In the genomic region with DNA sequence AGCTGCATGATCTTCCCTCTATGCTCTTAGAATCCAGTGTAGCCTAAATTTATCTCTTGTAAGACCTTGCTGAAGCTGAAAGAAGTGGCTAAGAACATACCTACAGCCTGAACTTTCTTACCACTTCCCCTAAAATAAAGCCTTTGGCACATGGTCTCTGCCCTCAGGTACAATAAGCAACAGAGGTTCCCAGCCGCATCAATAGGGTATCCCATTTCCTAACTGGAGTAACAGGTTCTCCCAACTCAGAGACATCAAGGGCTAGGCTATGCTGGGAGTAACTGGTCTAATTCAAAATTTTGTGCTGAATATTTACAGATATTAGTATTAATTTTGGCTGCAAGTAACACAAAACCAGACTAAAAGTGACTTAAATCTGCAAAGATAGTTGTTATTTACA, we compare ENCODE assay signal across 16 cellular contexts.
A peak's percentile ranks its signal among the peaks of the same experiment; 100 is the strongest.
DNase-seq lines count a peak whose midpoint lies in the region; ATAC-seq and TF ChIP-seq lines count a peak whose summit lies in the region.
"Had no signal": no experiment of that assay in that cellular context is flagged by ENCODE, and none has a peak within 500 bp of the region (broad histone marks: within the 10 kb centered on the region; RNA-seq: fewer than 3 reads in every experiment).

No MANE protein-coding gene starts in this region.

- H3F3A ChIP-seq in GM23338 (replicated peaks; ENCODE audit: low read depth) = no peaks in the 10 kb centered on the region

- no peak overlapping the region for H2AFZ ChIP-seq in GM23338

- no peaks in the 10 kb centered on the region for H3K36me3 ChIP-seq in GM23338 (ENCODE audit: insufficient read depth)
- H3K36me3 ChIP-seq in effector memory CD4-positive, alpha-beta T cell (ENCODE audit: control insufficient read depth, insufficient read depth, low read length) = no peaks in the 10 kb centered on the region
- H3K36me3 ChIP-seq: BLaER1 had no signal

- peaks cover 13% of the 10 kb centered on the region for H3K4me1 ChIP-seq in GM23338 (ENCODE audit: insufficient read depth)
- H3K4me1 ChIP-seq in effector memory CD4-positive, alpha-beta T cell (ENCODE audit: control insufficient read depth, insufficient read depth, low read length, poor library complexity, severe bottlenecking) = no peaks in the 10 kb centered on the region
- H3K4me1 ChIP-seq: BLaER1 had no signal

- H3K27me3 ChIP-seq in GM23338 (ENCODE audit: insufficient read depth) = no peaks in the 10 kb centered on the region
- H3K27me3 ChIP-seq in effector memory CD4-positive, alpha-beta T cell (replicated peaks; ENCODE audit: control insufficient read depth, insufficient read depth, low read length, poor library complexity, severe bottlenecking) = no peaks in the 10 kb centered on the region
- H3K27me3 ChIP-seq: BLaER1 had no signal

- TF ChIP-seq CTCF in GM23338 (conservative IDR thresholded peaks at IDR 0.05; ENCODE audit: low read depth in 2 of 2) (no peak), epithelial cell of esophagus (IDR thresholded peaks at IDR 0.05; ENCODE audit: insufficient read depth, low read depth, low read length, missing control alignments) (no peak)

- peaks cover 23% of the 10 kb centered on the region for H3K4me1 Mint-ChIP-seq in GM23338
- H3K4me1 Mint-ChIP-seq: CD4-positive, alpha-beta memory T cell had no signal

- H3K79me2 ChIP-seq in GM23338 (replicated peaks; ENCODE audit: insufficient read depth) = no peaks in the 10 kb centered on the region

- DNase-seq in DMS53 (lab: John Stamatoyannopoulos, UW) = peak; percentile 48
- no peak for DNase-seq in GM23338 (ENCODE audit: low spot score)
- DNase-seq in NCI-H510A (lab: John Stamatoyannopoulos, UW) = peak; percentile 12
- peak; percentile 11 for DNase-seq in epithelial cell of esophagus (ENCODE audit: low read depth)
- no peak for DNase-seq in left cardiac atrium
- DNase-seq in effector memory CD4-positive, alpha-beta T cell = no peak
- DNase-seq: 8988T; CD4-positive, alpha-beta memory T cell; DMS153; DND-41; EL; H9; IMR-90 had no signal

- H3K9me2 ChIP-seq in GM23338 (ENCODE audit: insufficient read depth) = no peaks in the 10 kb centered on the region; the same call in none of the 2 replicates

- no peak overlapping the region for H3K4me2 ChIP-seq in GM23338
- H3K4me2 ChIP-seq: BLaER1 had no signal

- H3K4me3 ChIP-seq in GM23338 (no peak overlapping the region), epithelial cell of esophagus (ENCODE audit: low read length) (no peak overlapping the region)
- no peak overlapping the region for H3K4me3 ChIP-seq in effector memory CD4-positive, alpha-beta T cell (ENCODE audit: insufficient read depth, low read depth, low read length, poor library complexity, severe bottlenecking)
- H3K4me3 ChIP-seq: BLaER1 had no signal

- no peak overlapping the region for H3K4me3 Mint-ChIP-seq in GM23338
- H3K4me3 Mint-ChIP-seq: CD14-positive monocyte; CD4-positive, alpha-beta memory T cell; H9 had no signal

- H3K36me3 Mint-ChIP-seq in GM23338 (ENCODE audit: low read depth) = no peaks in the 10 kb centered on the region
- H3K36me3 Mint-ChIP-seq: CD14-positive monocyte; CD4-positive, alpha-beta memory T cell had no signal

- no peaks in the 10 kb centered on the region for H3K9me3 ChIP-seq in effector memory CD4-positive, alpha-beta T cell (ENCODE audit: control insufficient read depth, low read length)
- H3K9me3 ChIP-seq: BLaER1 had no signal

- intact Hi-C loops in left cardiac atrium (cut with DNase I) = no loop called here

- H3K9me3 Mint-ChIP-seq in GM23338 = no peaks in the 10 kb centered on the region
- H3K9me3 Mint-ChIP-seq: H9 had no signal

- ATAC-seq in GM23338 (peak; percentile 35; the same call in 1 of the 3 replicates), left cardiac atrium (no peak), GM21786 (IDR thresholded peaks at IDR 0.05; ENCODE audit: unreplicated experiment) (no peak)

- no peak overlapping the region for H3K27ac Mint-ChIP-seq in GM23338
- H3K27ac Mint-ChIP-seq: CD14-positive monocyte; CD4-positive, alpha-beta memory T cell; H9 had no signal

- no peaks in the 10 kb centered on the region for H4K20me1 ChIP-seq in GM23338 (replicated peaks; ENCODE audit: insufficient read depth)
- H4K20me1 ChIP-seq: BLaER1 had no signal

- H3K27me3 Mint-ChIP-seq in GM23338 (ENCODE audit: insufficient read depth, low read depth, poor library complexity) = no peaks in the 10 kb centered on the region

- no peak overlapping the region for H3K27ac ChIP-seq in GM23338 (ENCODE audit: low read depth)
- no peak overlapping the region for H3K27ac ChIP-seq in effector memory CD4-positive, alpha-beta T cell (ENCODE audit: insufficient read depth, low read length, poor library complexity, severe bottlenecking)
- H3K27ac ChIP-seq: BLaER1 had no signal

TF ChIP-seq in GM23338, 12 proteins besides CTCF, POLR2A, EP300 and RAD21 (continues in another document):
- TF ChIP-seq NANOG (IDR thresholded peaks at IDR 0.05; ENCODE audit: borderline replicate concordance) (no peak), POLR2AphosphoS5 (IDR thresholded peaks at IDR 0.05; ENCODE audit: low read depth) (no peak), EZH2 (IDR thresholded peaks at IDR 0.05; ENCODE audit: low read depth, unreplicated experiment) (no peak)
- TF ChIP-seq, protein P1, sequence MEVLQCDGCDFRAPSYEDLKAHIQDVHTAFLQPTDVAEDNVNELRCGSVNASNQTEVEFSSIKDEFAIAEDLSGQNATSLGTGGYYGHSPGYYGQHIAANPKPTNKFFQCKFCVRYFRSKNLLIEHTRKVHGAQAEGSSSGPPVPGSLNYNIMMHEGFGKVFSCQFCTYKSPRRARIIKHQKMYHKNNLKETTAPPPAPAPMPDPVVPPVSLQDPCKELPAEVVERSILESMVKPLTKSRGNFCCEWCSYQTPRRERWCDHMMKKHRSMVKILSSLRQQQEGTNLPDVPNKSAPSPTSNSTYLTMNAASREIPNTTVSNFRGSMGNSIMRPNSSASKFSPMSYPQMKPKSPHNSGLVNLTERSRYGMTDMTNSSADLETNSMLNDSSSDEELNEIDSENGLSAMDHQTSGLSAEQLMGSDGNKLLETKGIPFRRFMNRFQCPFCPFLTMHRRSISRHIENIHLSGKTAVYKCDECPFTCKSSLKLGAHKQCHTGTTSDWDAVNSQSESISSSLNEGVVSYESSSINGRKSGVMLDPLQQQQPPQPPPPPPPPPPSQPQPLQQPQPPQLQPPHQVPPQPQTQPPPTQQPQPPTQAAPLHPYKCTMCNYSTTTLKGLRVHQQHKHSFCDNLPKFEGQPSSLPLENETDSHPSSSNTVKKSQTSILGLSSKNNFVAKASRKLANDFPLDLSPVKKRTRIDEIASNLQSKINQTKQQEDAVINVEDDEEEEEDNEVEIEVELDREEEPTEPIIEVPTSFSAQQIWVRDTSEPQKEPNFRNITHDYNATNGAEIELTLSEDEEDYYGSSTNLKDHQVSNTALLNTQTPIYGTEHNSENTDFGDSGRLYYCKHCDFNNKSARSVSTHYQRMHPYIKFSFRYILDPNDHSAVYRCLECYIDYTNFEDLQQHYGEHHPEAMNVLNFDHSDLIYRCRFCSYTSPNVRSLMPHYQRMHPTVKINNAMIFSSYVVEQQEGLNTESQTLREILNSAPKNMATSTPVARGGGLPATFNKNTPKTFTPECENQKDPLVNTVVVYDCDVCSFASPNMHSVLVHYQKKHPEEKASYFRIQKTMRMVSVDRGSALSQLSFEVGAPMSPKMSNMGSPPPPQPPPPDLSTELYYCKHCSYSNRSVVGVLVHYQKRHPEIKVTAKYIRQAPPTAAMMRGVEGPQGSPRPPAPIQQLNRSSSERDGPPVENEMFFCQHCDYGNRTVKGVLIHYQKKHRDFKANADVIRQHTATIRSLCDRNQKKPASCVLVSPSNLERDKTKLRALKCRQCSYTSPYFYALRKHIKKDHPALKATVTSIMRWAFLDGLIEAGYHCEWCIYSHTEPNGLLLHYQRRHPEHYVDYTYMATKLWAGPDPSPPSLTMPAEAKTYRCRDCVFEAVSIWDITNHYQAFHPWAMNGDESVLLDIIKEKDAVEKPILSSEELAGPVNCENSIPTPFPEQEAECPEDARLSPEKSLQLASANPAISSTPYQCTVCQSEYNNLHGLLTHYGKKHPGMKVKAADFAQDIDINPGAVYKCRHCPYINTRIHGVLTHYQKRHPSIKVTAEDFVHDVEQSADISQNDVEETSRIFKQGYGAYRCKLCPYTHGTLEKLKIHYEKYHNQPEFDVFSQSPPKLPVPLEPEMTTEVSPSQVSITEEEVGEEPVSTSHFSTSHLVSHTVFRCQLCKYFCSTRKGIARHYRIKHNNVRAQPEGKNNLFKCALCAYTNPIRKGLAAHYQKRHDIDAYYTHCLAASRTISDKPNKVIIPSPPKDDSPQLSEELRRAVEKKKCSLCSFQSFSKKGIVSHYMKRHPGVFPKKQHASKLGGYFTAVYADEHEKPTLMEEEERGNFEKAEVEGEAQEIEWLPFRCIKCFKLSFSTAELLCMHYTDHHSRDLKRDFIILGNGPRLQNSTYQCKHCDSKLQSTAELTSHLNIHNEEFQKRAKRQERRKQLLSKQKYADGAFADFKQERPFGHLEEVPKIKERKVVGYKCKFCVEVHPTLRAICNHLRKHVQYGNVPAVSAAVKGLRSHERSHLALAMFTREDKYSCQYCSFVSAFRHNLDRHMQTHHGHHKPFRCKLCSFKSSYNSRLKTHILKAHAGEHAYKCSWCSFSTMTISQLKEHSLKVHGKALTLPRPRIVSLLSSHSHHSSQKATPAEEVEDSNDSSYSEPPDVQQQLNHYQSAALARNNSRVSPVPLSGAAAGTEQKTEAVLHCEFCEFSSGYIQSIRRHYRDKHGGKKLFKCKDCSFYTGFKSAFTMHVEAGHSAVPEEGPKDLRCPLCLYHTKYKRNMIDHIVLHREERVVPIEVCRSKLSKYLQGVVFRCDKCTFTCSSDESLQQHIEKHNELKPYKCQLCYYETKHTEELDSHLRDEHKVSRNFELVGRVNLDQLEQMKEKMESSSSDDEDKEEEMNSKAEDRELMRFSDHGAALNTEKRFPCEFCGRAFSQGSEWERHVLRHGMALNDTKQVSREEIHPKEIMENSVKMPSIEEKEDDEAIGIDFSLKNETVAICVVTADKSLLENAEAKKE (CRISPR knock-in tag; IDR thresholded peaks at IDR 0.05) = no peak

Comparison
In these comparisons a context has a peak if more than half of its experiments do, and no peak if none do; other contexts are left out.
1. DNase-seq: peak in DMS53 (single experiment), NCI-H510A (single experiment) and epithelial cell of esophagus (single experiment); none in GM23338 (single experiment), left cardiac atrium (single experiment) and effector memory CD4-positive, alpha-beta T cell (0 of 3).